In the genomic region with DNA sequence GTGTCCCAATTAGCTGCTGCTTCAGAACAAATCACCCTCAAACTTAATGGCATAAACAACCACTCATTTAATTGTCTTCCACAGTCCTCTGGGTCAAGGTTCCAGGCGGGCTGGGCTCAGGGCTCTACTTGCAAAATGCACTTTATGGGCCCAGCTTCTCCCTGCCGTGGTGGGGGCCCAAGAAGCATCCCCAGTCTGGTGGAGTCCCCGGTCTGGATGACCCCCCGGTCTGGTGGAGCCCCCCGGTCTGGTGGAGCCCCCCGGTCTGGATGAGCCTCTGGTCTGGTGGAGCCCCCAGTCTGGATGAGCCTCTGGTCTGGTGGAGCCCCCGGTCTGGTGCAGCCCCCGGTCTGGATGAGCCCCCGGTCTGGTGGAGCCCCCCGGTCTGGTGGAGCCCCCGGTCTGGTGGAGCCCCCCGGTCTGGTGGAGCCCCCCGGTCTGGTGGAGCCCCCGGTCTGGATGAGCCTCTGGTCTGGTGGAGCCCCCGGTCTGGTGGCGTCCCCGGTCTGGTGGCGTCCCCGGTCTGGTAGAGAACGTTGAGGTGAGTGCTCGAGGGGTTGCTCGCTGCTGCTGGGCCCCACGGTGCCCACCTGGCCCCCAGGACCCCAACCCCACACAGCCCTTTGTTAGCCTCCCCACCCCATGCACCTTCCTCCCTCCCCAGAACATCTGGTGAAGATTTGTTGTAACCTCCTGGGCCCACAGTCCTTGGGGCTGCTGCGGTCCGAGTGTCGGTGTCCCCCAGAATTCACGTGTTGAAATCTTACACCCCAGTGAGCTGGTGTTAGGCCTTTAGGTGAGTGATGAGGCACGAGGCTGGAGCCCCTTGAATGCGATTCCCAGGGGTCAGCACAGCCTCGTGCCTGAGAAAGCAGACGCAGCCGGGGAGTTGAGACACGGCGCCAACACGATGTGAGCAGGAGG, we compare ENCODE assay signal across 17 cellular contexts.
"Had no signal": no experiment of that assay in that cellular context is flagged by ENCODE, and none has a peak within 500 bp of the region (broad histone marks: within the 10 kb centered on the region; RNA-seq: fewer than 3 reads in every experiment).

No MANE protein-coding gene starts in this region.

- H3K27ac ChIP-seq: adrenal gland, cardiac muscle cell, lower lobe of right lung, parathyroid adenoma, suprapubic skin had no signal

- ATAC-seq: activated CD4-positive, CD25-positive, alpha-beta regulatory T cell treated with anti-CD3 and anti-CD28 coated beads, Interleukin-2, amount 50 U/mL, for 24 hours; lower lobe of right lung had no signal

- H3K4me1 ChIP-seq: adrenal gland, parathyroid adenoma had no signal

- H3K4me3 Mint-ChIP-seq: activated naive CD4-positive, alpha-beta T cell treated with anti-CD3 and anti-CD28 coated beads, Interleukin-2, amount 10 ng/mL, durations not matched to agents 7 days and 5 days; mesothelial cell of epicardium had no signal

- H3K9me3 Mint-ChIP-seq: activated naive CD4-positive, alpha-beta T cell treated with anti-CD3 and anti-CD28 coated beads, Interleukin-2, amount 10 ng/mL, durations not matched to agents 7 days and 5 days had no signal

- H3K27me3 ChIP-seq: adrenal gland, cardiac muscle cell had no signal

- H3K27ac Mint-ChIP-seq: activated naive CD4-positive, alpha-beta T cell treated with anti-CD3 and anti-CD28 coated beads, Interleukin-2, amount 10 ng/mL, durations not matched to agents 7 days and 5 days; mesothelial cell of epicardium had no signal

- FAIRE-seq: colon, endothelial cell of umbilical vein had no signal

- H3K36me3 ChIP-seq: adrenal gland, cardiac muscle cell, lower lobe of right lung, suprapubic skin had no signal

- H3K9ac ChIP-seq: parathyroid adenoma had no signal

- H3K9me3 ChIP-seq: adrenal gland, lower lobe of right lung, suprapubic skin had no signal

- DNase-seq: activated naive CD4-positive, alpha-beta T cell treated with anti-CD3 and anti-CD28 coated beads, Interleukin-2, amount 10 ng/mL, durations not matched to agents 7 days and 5 days; foreskin fibroblast; glutamatergic neuron; hypothalamus; lower lobe of right lung; stimulated activated CD4-positive, alpha-beta T cell treated with anti-CD3 and anti-CD28 coated beads, Interleukin-15, amount 100 ng/mL, for 24 hours; stimulated activated CD4-positive, alpha-beta T cell treated with anti-CD3 and anti-CD28 coated beads, Interleukin-4, amount 100 ng/mL, for 1 hour; stimulated activated naive CD4-positive, alpha-beta T cell; trophoblast cell had no signal

- H3K4me3 ChIP-seq: adrenal gland, cardiac muscle cell, lower lobe of right lung, suprapubic skin had no signal

- H3K36me3 Mint-ChIP-seq: activated naive CD4-positive, alpha-beta T cell treated with anti-CD3 and anti-CD28 coated beads, Interleukin-2, amount 10 ng/mL, durations not matched to agents 7 days and 5 days; mesothelial cell of epicardium had no signal
